In the genomic region with DNA sequence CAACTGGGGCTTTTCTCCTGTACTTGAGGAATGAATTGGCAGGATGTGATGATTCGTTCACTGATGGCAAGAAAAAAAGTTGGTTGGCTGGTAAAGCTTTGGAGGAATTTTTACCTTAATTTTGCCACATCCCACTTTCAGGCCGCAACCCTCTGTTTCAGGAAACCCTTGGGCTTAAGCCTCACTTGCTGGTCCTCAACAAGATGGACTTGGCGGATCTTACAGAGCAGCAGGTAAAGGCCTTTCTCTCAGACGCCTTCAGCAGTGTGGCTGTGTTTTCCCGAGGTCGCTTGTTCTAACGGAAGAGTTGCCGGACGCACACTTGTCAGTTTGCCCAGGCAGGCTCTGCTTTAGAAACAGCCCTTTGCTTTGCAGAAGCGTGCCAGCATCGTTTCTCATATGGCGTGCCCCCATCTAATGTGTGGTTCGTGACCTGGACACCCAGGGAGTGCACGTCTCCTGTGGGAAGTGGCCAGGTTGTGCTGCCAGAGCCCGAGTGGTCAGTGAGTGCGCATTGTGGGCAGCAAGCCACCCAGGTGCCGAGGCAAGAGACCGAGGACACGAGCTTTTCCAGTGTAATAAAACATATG, we compare ENCODE assay signal across 16 cellular contexts. TPM values are rescaled to one million over a fixed set of nuclear protein-coding genes. Genes with fewer than 3 reads are reported as not detected.
DNase-seq lines count a peak whose midpoint lies in the region; ATAC-seq and TF ChIP-seq lines count a peak whose summit lies in the region.
"Had no signal": no experiment of that assay in that cellular context is flagged by ENCODE, and none has a peak within 500 bp of the region (broad histone marks: within the 10 kb centered on the region; RNA-seq: fewer than 3 reads in every experiment).

No MANE protein-coding gene starts in this region.

- no peaks in the 10 kb centered on the region for H3K27me3 ChIP-seq in CD4-positive, alpha-beta T cell (ENCODE audit: control insufficient read depth, insufficient read depth, low read length)
- H3K27me3 ChIP-seq: colonic mucosa, heart right ventricle had no signal

- no peak for TF ChIP-seq CTCF in CD4-positive, alpha-beta T cell (IDR thresholded peaks at IDR 0.05)

- peak; percentile 1 for DNase-seq in 8988T
- DNase-seq in CD4-positive, alpha-beta T cell: no peak
- peak; percentile 8 for DNase-seq in activated T-helper 2 cell treated with anti-CD3 and anti-CD28 coated beads, Interferon-gamma antibody, Interleukin-2, Interleukin-4, amounts not matched to agents 10 μg/mL and 5 μg/mL and 100 μg/mL, durations not matched to agents 14 hours and 24 hours and 36 hours (ENCODE audit: low spot score)
- peak; percentile 72 for DNase-seq in mesenteric fat pad (ENCODE audit: low spot score)
- no peak for DNase-seq in amygdala (lab: John Stamatoyannopoulos, UW)
- no peak for DNase-seq in NCI-H2227 treated with DMSO at 0.1 percent for 48 hours (lab: John Stamatoyannopoulos, UW)
- DNase-seq: colonic mucosa, heart right ventricle, kidney glomerular epithelial cell, MM.1S, NCI-H2107, Right ventricle myocardium superior had no signal

- H3K36me3 Mint-ChIP-seq in CD4-positive, alpha-beta T cell (ENCODE audit: low read depth): peaks cover 56% of the 10 kb centered on the region
- peaks cover 55% of the 10 kb centered on the region for H3K36me3 Mint-ChIP-seq in activated T-helper 2 cell treated with anti-CD3 and anti-CD28 coated beads, Interferon-gamma antibody, Interleukin-2, Interleukin-4, amounts not matched to agents 10 μg/mL and 5 μg/mL and 100 μg/mL, durations not matched to agents 14 hours and 24 hours and 36 hours (ENCODE audit: low read depth)

- no peak overlapping the region for H3K27ac ChIP-seq in CD4-positive, alpha-beta T cell (ENCODE audit: low read depth, low read length)
- H3K27ac ChIP-seq: colonic mucosa had no signal

- no peaks in the 10 kb centered on the region for H3K9me3 ChIP-seq in CD4-positive, alpha-beta T cell (ENCODE audit: control insufficient read depth, low read length)
- H3K9me3 ChIP-seq: colonic mucosa, heart right ventricle, mucosa of descending colon had no signal

- peak overlapping the region; percentile 95 for H3K4me3 Mint-ChIP-seq in CD4-positive, alpha-beta T cell
- no peak overlapping the region for H3K4me3 Mint-ChIP-seq in activated T-helper 2 cell treated with anti-CD3 and anti-CD28 coated beads, Interferon-gamma antibody, Interleukin-2, Interleukin-4, amounts not matched to agents 10 μg/mL and 5 μg/mL and 100 μg/mL, durations not matched to agents 14 hours and 24 hours and 36 hours (ENCODE audit: low read depth)

- H3K4me1 Mint-ChIP-seq in CD4-positive, alpha-beta T cell (ENCODE audit: low read depth): peaks cover 28% of the 10 kb centered on the region
- peaks cover 27% of the 10 kb centered on the region for H3K4me1 Mint-ChIP-seq in activated T-helper 2 cell treated with anti-CD3 and anti-CD28 coated beads, Interferon-gamma antibody, Interleukin-2, Interleukin-4, amounts not matched to agents 10 μg/mL and 5 μg/mL and 100 μg/mL, durations not matched to agents 14 hours and 24 hours and 36 hours (ENCODE audit: low read depth)

- intact Hi-C loops in CD4-positive, alpha-beta T cell (cut with DNase I, micrococcal nuclease): no loop called here
- intact Hi-C loops in activated T-helper 2 cell treated with anti-CD3 and anti-CD28 coated beads, Interferon-gamma antibody, Interleukin-2, Interleukin-4, amounts not matched to agents 10 μg/mL and 5 μg/mL and 100 μg/mL, durations not matched to agents 14 hours and 24 hours and 36 hours (cut with micrococcal nuclease): no loop called here

- H3K27me3 Mint-ChIP-seq in CD4-positive, alpha-beta T cell: no peaks in the 10 kb centered on the region
- H3K27me3 Mint-ChIP-seq in activated T-helper 2 cell treated with anti-CD3 and anti-CD28 coated beads, Interferon-gamma antibody, Interleukin-2, Interleukin-4, amounts not matched to agents 10 μg/mL and 5 μg/mL and 100 μg/mL, durations not matched to agents 14 hours and 24 hours and 36 hours (ENCODE audit: low read depth): no peaks in the 10 kb centered on the region

- no peaks in the 10 kb centered on the region for H3K9me3 Mint-ChIP-seq in CD4-positive, alpha-beta T cell
- H3K9me3 Mint-ChIP-seq in activated T-helper 2 cell treated with anti-CD3 and anti-CD28 coated beads, Interferon-gamma antibody, Interleukin-2, Interleukin-4, amounts not matched to agents 10 μg/mL and 5 μg/mL and 100 μg/mL, durations not matched to agents 14 hours and 24 hours and 36 hours: no peaks in the 10 kb centered on the region

- ATAC-seq in CD4-positive, alpha-beta T cell (ENCODE audit: poor library complexity): no peak
- ATAC-seq in HG03097 (IDR thresholded peaks at IDR 0.05; ENCODE audit: low FRiP score, unreplicated experiment) (no peak), GM21447 (IDR thresholded peaks at IDR 0.05; ENCODE audit: unreplicated experiment) (no peak)
- ATAC-seq: heart right ventricle, mucosa of descending colon had no signal

- CTCF ChIA-PET in CD4-positive, alpha-beta T cell (lab: Charles Lee): no interaction called here

- no peak overlapping the region for H3K27ac Mint-ChIP-seq in CD4-positive, alpha-beta T cell
- peak overlapping the region; percentile 52 for H3K27ac Mint-ChIP-seq in activated T-helper 2 cell treated with anti-CD3 and anti-CD28 coated beads, Interferon-gamma antibody, Interleukin-2, Interleukin-4, amounts not matched to agents 10 μg/mL and 5 μg/mL and 100 μg/mL, durations not matched to agents 14 hours and 24 hours and 36 hours

- POLR2A ChIA-PET in CD4-positive, alpha-beta T cell (lab: Charles Lee): no interaction called here

RNA-seq across cellular contexts. Expression of a gene that starts 2.2 kb away (rescaled TPM):
- 10 to 100 TPM; 28.5 to 34.9 TPM for total RNA-seq in CD4-positive, alpha-beta T cell
- total RNA-seq in activated T-helper 2 cell treated with anti-CD3 and anti-CD28 coated beads, Interferon-gamma antibody, Interleukin-2, Interleukin-4, amounts not matched to agents 10 μg/mL and 5 μg/mL and 100 μg/mL, durations not matched to agents 14 hours and 24 hours and 36 hours: 67.6 and 69.0 TPM in 2 replicates
- total RNA-seq in mesenteric fat pad: 33.3 TPM

RNA-seq across cellular contexts. Expression of a gene that starts 17.1 kb away (rescaled TPM):
- 1 to 10 TPM; 1.9 to 2.6 TPM for total RNA-seq in CD4-positive, alpha-beta T cell
- total RNA-seq in activated T-helper 2 cell treated with anti-CD3 and anti-CD28 coated beads, Interferon-gamma antibody, Interleukin-2, Interleukin-4, amounts not matched to agents 10 μg/mL and 5 μg/mL and 100 μg/mL, durations not matched to agents 14 hours and 24 hours and 36 hours: 11.9 and 13.2 TPM in 2 replicates
- 3.6 TPM for total RNA-seq in mesenteric fat pad

RNA-seq across cellular contexts. Expression of a gene that starts 23.0 kb away (rescaled TPM):
- 1 to 10 TPM; 7.6 to 8.3 TPM for total RNA-seq in CD4-positive, alpha-beta T cell
- 74.2 and 74.8 TPM in 2 replicates for total RNA-seq in activated T-helper 2 cell treated with anti-CD3 and anti-CD28 coated beads, Interferon-gamma antibody, Interleukin-2, Interleukin-4, amounts not matched to agents 10 μg/mL and 5 μg/mL and 100 μg/mL, durations not matched to agents 14 hours and 24 hours and 36 hours
- total RNA-seq in mesenteric fat pad: 188 TPM

RNA-seq across cellular contexts. Expression of a gene that starts 28.3 kb away (rescaled TPM):
- not detected for total RNA-seq in CD4-positive, alpha-beta T cell
- not detected in 2 replicates for total RNA-seq in activated T-helper 2 cell treated with anti-CD3 and anti-CD28 coated beads, Interferon-gamma antibody, Interleukin-2, Interleukin-4, amounts not matched to agents 10 μg/mL and 5 μg/mL and 100 μg/mL, durations not matched to agents 14 hours and 24 hours and 36 hours
- total RNA-seq in mesenteric fat pad: not detected
- total RNA-seq: colonic mucosa, Daoy, Right ventricle myocardium superior had no signal

RNA-seq across cellular contexts. Expression of a gene that starts 38.3 kb away (rescaled TPM):
- 10 to 100 TPM; 10.3 to 11.7 TPM for total RNA-seq in CD4-positive, alpha-beta T cell
- 44.0 and 45.7 TPM in 2 replicates for total RNA-seq in activated T-helper 2 cell treated with anti-CD3 and anti-CD28 coated beads, Interferon-gamma antibody, Interleukin-2, Interleukin-4, amounts not matched to agents 10 μg/mL and 5 μg/mL and 100 μg/mL, durations not matched to agents 14 hours and 24 hours and 36 hours
- total RNA-seq in mesenteric fat pad: 19.0 TPM

Comparison
In these comparisons a context has a peak if more than half of its experiments do, and no peak if none do; other contexts are left out.
1. DNase-seq: peak in 8988T (single experiment), activated T-helper 2 cell treated with anti-CD3 and anti-CD28 coated beads, Interferon-gamma antibody, Interleukin-2, Interleukin-4, amounts not matched to agents 10 μg/mL and 5 μg/mL and 100 μg/mL, durations not matched to agents 14 hours and 24 hours and 36 hours (single experiment) and mesenteric fat pad (single experiment); none in CD4-positive, alpha-beta T cell (0 of 10), amygdala (0 of 56) and NCI-H2227 treated with DMSO at 0.1 percent for 48 hours (single experiment).